11 cellular contexts compared by ENCODE assay signal in the genomic region with DNA sequence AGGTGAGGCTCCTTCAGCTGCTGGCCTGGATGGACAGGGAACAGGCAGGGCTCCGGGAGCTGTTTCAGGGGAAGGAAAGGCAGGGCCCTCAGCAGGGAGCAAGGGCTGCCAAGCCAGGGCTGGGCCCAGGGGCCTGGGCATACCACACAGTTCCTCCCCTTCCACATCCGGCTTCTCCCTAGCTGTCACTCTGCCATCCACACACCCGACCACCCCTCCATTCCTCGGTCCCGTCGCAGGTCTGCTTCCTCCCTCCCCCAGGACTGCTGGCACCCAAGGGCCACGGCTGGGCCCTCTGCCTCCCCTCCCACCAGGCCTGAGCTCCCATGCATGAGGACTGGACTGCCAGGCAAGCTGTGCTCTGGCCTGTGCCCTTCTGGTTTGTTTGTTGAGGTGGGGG. TPM values are rescaled to one million over a fixed set of nuclear protein-coding genes. Genes with fewer than 3 reads are reported as not detected.
DNase-seq lines count a peak whose midpoint lies in the region; ATAC-seq and TF ChIP-seq lines count a peak whose summit lies in the region.
"Had no signal": no experiment of that assay in that cellular context is flagged by ENCODE, and none has a peak within 500 bp of the region (broad histone marks: within the 10 kb centered on the region; RNA-seq: fewer than 3 reads in every experiment).

No MANE protein-coding gene starts in this region.

- H3K4me3 Mint-ChIP-seq in natural killer cell, result peak overlapping the region; percentile 87

- H3K27me3 Mint-ChIP-seq in natural killer cell (ENCODE audit: low read depth in 2 of 2), result no peaks in the 10 kb centered on the region

- H3K9me3 ChIP-seq in heart left ventricle (no peaks in the 10 kb centered on the region), colonic mucosa (no peaks in the 10 kb centered on the region), vagina (no peaks in the 10 kb centered on the region)
- H3K9me3 ChIP-seq: BE2C had no signal

- H3K27me3 ChIP-seq in heart left ventricle (no peaks in the 10 kb centered on the region), colonic mucosa (no peaks in the 10 kb centered on the region), vagina (no peaks in the 10 kb centered on the region)
- H3K27me3 ChIP-seq: BE2C had no signal

- DNase-seq in heart left ventricle, result peak in 2 of 5 donors; percentile 38 to 46
- DNase-seq in Right ventricle myocardium inferior (ENCODE audit: missing footprints), result no peak
- no peak for DNase-seq in colonic mucosa
- DNase-seq in natural killer cell, result no peak
- no peak for DNase-seq in vagina (ENCODE audit: extremely low spot score in 2 of 2)
- DNase-seq in NCI-H1092 treated with DMSO at 0.1 percent for 48 hours (lab: John Stamatoyannopoulos, UW), result no peak
- DNase-seq: activated CD4-positive, alpha-beta T cell treated with anti-CD3 and anti-CD28 coated beads, Interleukin-2, amount 50 U/mL, for 1 hour; BE2C; NCI-H1105 had no signal

- H3K4me1 Mint-ChIP-seq in natural killer cell, result peaks cover 65% of the 10 kb centered on the region in 2 donors

- no peaks in the 10 kb centered on the region for H3K36me3 Mint-ChIP-seq in natural killer cell

- TF ChIP-seq CTCF in heart left ventricle (IDR thresholded peaks at IDR 0.05) (no peak), colonic mucosa (IDR thresholded peaks at IDR 0.05) (no peak), natural killer cell (IDR thresholded peaks at IDR 0.05) (no peak), vagina (IDR thresholded peaks at IDR 0.05) (no peak)

- H3K36me3 ChIP-seq in heart left ventricle (peaks cover 0 to 44% (median 33%) of the 10 kb centered on the region in 9 donors), colonic mucosa (no peaks in the 10 kb centered on the region), vagina (peaks cover 0 to 35% of the 10 kb centered on the region in 2 donors)

- TF ChIP-seq POLR2A in heart left ventricle (IDR thresholded peaks at IDR 0.05), result no peak
- no peak for TF ChIP-seq POLR2A in vagina (IDR thresholded peaks at IDR 0.05)

- H3K9ac ChIP-seq in colonic mucosa (ENCODE audit: low read depth in 2 of 2, low read length in 2 of 2), result peak overlapping the region; percentile 51 to 57

- peak in 3 of 4 donors; percentile 3 to 31 (median 4) for ATAC-seq in heart left ventricle
- no peak for ATAC-seq in Right ventricle myocardium inferior
- ATAC-seq in natural killer cell, result peak in 2 of 3 donors; percentile 23 to 36
- no peak for ATAC-seq in HG02571 (IDR thresholded peaks at IDR 0.05; ENCODE audit: unreplicated experiment)
- no peak for ATAC-seq in GM21526 (IDR thresholded peaks at IDR 0.05; ENCODE audit: low FRiP score, unreplicated experiment)

- intact Hi-C loops in heart left ventricle (cut with DNase I) (loop anchor here in 9 of 10 donors (5.0 to 10.0 kb wide), 4 partner anchors 33 to 443 kb away; a partner anchor contains a TSS), Right ventricle myocardium inferior (cut with DNase I) (loop anchor here (5.0 to 10.0 kb wide), 3 partner anchors 37 to 440 kb away; a partner anchor contains a TSS), colonic mucosa (cut with DNase I) (no loop called here), natural killer cell (cut with micrococcal nuclease) (no loop called here), vagina (cut with DNase I) (no loop called here)

- no peaks in the 10 kb centered on the region for H3K9me3 Mint-ChIP-seq in natural killer cell

- H3K27ac Mint-ChIP-seq in natural killer cell, result peak overlapping the region; percentile 93 to 98

- H3K4me1 ChIP-seq in heart left ventricle, result peaks cover 0 to 67% (median 51%) of the 10 kb centered on the region in 12 donors
- peaks cover 8% of the 10 kb centered on the region for H3K4me1 ChIP-seq in colonic mucosa
- H3K4me1 ChIP-seq in vagina, result peaks cover 69% of the 10 kb centered on the region
- H3K4me1 ChIP-seq: BE2C had no signal

- H3K4me3 ChIP-seq in heart left ventricle (no peak overlapping the region), colonic mucosa (no peak overlapping the region), vagina (no peak overlapping the region)

- H3K27ac ChIP-seq in heart left ventricle (peak overlapping the region; percentile 23 to 87 (median 72)), colonic mucosa (peak overlapping the region; percentile 10), vagina (peak overlapping the region; percentile 66)

- WGBS in heart left ventricle, 4 donors, result 23 to 40% (median 35%) methylated on average over 7 of the region's 7 CpGs

RNA-seq across cellular contexts. Expression of a gene that starts 24.0 kb away (rescaled TPM):
- total RNA-seq in heart left ventricle (10 to 100 TPM; 44.6 to 51.1 (median 46.4) TPM), Right ventricle myocardium inferior (46.3 TPM), colonic mucosa (10 to 100 TPM; 13.1 to 18.4 TPM), natural killer cell (10 to 100 TPM; 35.2 to 49.2 (median 37.9) TPM), vagina (13.3 TPM)
- 10 to 100 TPM; 33.3 to 44.6 TPM for polyA plus RNA-seq in heart left ventricle

RNA-seq across cellular contexts. Expression of a gene that starts 38.4 kb away (rescaled TPM):
- total RNA-seq in heart left ventricle (100 to 1,000 TPM in 5 of 9 donors, 10 to 100 TPM in 4; 60.6 to 250 (median 117) TPM), Right ventricle myocardium inferior (126 TPM), colonic mucosa (10 to 100 TPM; 46.8 to 55.7 TPM), natural killer cell (100 to 1,000 TPM in 1 of 3 donors, 10 to 100 TPM in 2; 66.0 to 104 (median 77.3) TPM), vagina (52.8 TPM)
- 100 to 1,000 TPM; 113 to 245 TPM for polyA plus RNA-seq in heart left ventricle

RNA-seq across cellular contexts. Expression of a gene that starts 40.2 kb away (rescaled TPM):
- 10 to 100 TPM; 12.0 to 47.5 (median 23.4) TPM for total RNA-seq in heart left ventricle
- 10 to 100 TPM; 25.4 to 28.0 TPM for polyA plus RNA-seq in heart left ventricle
- total RNA-seq in Right ventricle myocardium inferior, result 26.0 TPM
- 10 to 100 TPM; 25.8 to 40.2 TPM for total RNA-seq in colonic mucosa
- 10 to 100 TPM; 66.6 to 71.2 (median 69.8) TPM for total RNA-seq in natural killer cell
- total RNA-seq in vagina, result 35.6 TPM

RNA-seq across cellular contexts. Expression of a gene that starts 41.5 kb away (rescaled TPM):
- total RNA-seq in heart left ventricle (under 1 TPM in 7 of 9 donors, not detected in 2; 0.05 to 0.19 (median 0.15) TPM), Right ventricle myocardium inferior (0.05 TPM), colonic mucosa (under 1 TPM in 1 of 2 donors, not detected in 1; 0.08 TPM), natural killer cell (under 1 TPM; 0.35 to 0.61 (median 0.43) TPM), vagina (not detected)
- polyA plus RNA-seq in heart left ventricle, result under 1 TPM; 0.01 to 0.04 TPM

Comparison
In these comparisons a context has a peak if more than half of its experiments do, and no peak if none do; other contexts are left out.
1. ATAC-seq: peak in heart left ventricle (3 of 4) and natural killer cell (2 of 3); none in Right ventricle myocardium inferior (single experiment), HG02571 (single experiment) and GM21526 (single experiment).
2. H3K27ac ChIP-seq: peak in every context shown above with its lines; median percentile 72 in heart left ventricle; 66 in vagina; 10 in colonic mucosa.
3. intact Hi-C loops: an anchor here in heart left ventricle (5.0 to 10.0 kb wide) and Right ventricle myocardium inferior (5.0 to 10.0 kb wide); none called in colonic mucosa, natural killer cell and vagina.